17 cellular contexts compared by ENCODE assay signal in the genomic region with DNA sequence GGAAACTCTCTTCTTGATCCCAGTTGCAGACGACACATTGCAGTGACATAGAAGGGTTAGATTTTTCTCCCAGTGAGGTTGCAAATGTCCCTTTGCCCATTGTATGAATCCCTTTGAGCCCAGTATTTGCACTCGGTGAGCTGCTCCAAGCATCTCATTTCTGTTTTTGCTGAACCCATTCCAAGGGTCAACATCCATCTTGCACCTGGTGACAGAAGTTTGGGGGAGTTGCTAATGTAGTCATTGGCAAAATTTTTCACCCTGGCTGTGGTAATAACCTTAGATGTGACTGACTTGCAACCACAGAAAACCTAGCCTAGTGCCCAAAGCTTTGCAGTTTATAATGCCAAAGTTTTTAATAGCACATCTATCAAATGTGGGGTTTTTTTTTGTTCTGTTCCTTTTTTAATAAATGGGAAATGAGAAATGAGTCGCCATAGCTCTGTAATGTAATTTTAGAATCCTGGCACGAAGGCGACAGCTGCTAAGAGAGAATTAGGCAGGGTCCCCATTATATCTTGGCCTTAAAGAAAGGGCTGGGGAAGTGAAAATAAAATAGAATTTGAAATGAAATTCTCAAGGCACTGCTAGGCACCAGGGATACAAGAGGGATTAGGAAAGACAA.
DNase-seq lines count a peak whose midpoint lies in the region; ATAC-seq and TF ChIP-seq lines count a peak whose summit lies in the region.
"Had no signal": no experiment of that assay in that cellular context is flagged by ENCODE, and none has a peak within 500 bp of the region (broad histone marks: within the 10 kb centered on the region; RNA-seq: fewer than 3 reads in every experiment).

No MANE protein-coding gene starts in this region.

- H4K20me1 ChIP-seq in OCI-LY7 (ENCODE audit: insufficient read depth, low read length), result no peaks in the 10 kb centered on the region
- no peaks in the 10 kb centered on the region for H4K20me1 ChIP-seq in mammary epithelial cell (ENCODE audit: insufficient read depth, low read length)

- DNase-seq in NCI-H1092 (lab: John Stamatoyannopoulos, UW), result peak; percentile 3
- DNase-seq in OCI-LY7 (ENCODE audit: low spot score), result no peak
- no peak for DNase-seq in naive B cell
- no peak for DNase-seq in thoracic aorta (ENCODE audit: low spot score)
- no peak for DNase-seq in HuH-7 (ENCODE audit: low spot score)
- no peak for DNase-seq in mammary epithelial cell
- no peak for DNase-seq in stimulated activated CD4-positive, alpha-beta T cell treated with anti-CD3 and anti-CD28 coated beads, Interleukin-1b, Interleukin-23, amount 100 ng/mL, for 48 hours
- DNase-seq: ACHN; AML-193; Caco-2; CD4-positive, CD25-positive, alpha-beta regulatory T cell; GDM1; GOT3; NCI-H524 treated with DMSO at 0.1 percent for 48 hours; Peyer's patch; SW 1271 had no signal

- H3K27ac ChIP-seq in OCI-LY7 (ENCODE audit: low read depth, low read length, poor library complexity, severe bottlenecking), result no peak overlapping the region
- peak overlapping the region in 1 of 2 donors; percentile 41 for H3K27ac ChIP-seq in thoracic aorta
- no peak overlapping the region for H3K27ac ChIP-seq in mammary epithelial cell (ENCODE audit: insufficient read depth, low read depth, low read length)
- H3K27ac ChIP-seq: Peyer's patch had no signal

- H3K4me3 ChIP-seq in OCI-LY7 (ENCODE audit: low read depth, low read length, poor library complexity, severe bottlenecking) (no peak overlapping the region), thoracic aorta (no peak overlapping the region), mammary epithelial cell (replicated peaks in 1 of 3; ENCODE audit: insufficient read depth in 1 of 3, low read depth in 2 of 3, low read length in 3 of 3) (no peak overlapping the region)
- H3K4me3 ChIP-seq: Peyer's patch had no signal

- no peaks in the 10 kb centered on the region for H3K79me2 ChIP-seq in OCI-LY7 (ENCODE audit: insufficient read depth, low read depth, low read length)
- no peaks in the 10 kb centered on the region for H3K79me2 ChIP-seq in mammary epithelial cell (ENCODE audit: insufficient read depth, low read length)

- H3K27me3 Mint-ChIP-seq in naive B cell, result no peaks in the 10 kb centered on the region
- H3K27me3 Mint-ChIP-seq: CD4-positive, CD25-positive, alpha-beta regulatory T cell had no signal

- peaks cover 23 to 39% (median 35%) of the 10 kb centered on the region in 3 donors for H3K4me1 Mint-ChIP-seq in naive B cell
- H3K4me1 Mint-ChIP-seq: CD4-positive, CD25-positive, alpha-beta regulatory T cell had no signal

- CTCF ChIA-PET in OCI-LY7 (lab: Charles Lee; ENCODE audit: unreplicated experiment), result no interaction called here
- CTCF ChIA-PET in mammary epithelial cell (lab: Charles Lee; ENCODE audit: low non-redundant PET), result no interaction called here

- peak overlapping the region in 5 of 8 donors; percentile 2 to 73 (median 9) for H3K4me3 Mint-ChIP-seq in naive B cell
- H3K4me3 Mint-ChIP-seq: CD4-positive, CD25-positive, alpha-beta regulatory T cell had no signal

- BruUV-seq in OCI-LY7 (replicated peaks; lab: Mats Ljungman, UMichigan) (no TSS peak), mammary epithelial cell (replicated peaks; lab: Mats Ljungman, UMichigan) (no TSS peak)

- H3K27me3 ChIP-seq in thoracic aorta (replicated peaks; ENCODE audit: insufficient read depth) (no peaks in the 10 kb centered on the region), mammary epithelial cell (ENCODE audit: insufficient read depth, low read length) (no peaks in the 10 kb centered on the region)
- H3K27me3 ChIP-seq: Peyer's patch had no signal

- H3K9me3 Mint-ChIP-seq in naive B cell, result peaks cover 6 to 26% (median 15%) of the 10 kb centered on the region in 7 donors

- no peak overlapping the region for H3K9ac ChIP-seq in mammary epithelial cell (ENCODE audit: insufficient read depth, low read length)

- no peak for TF ChIP-seq CTCF in OCI-LY7 (conservative IDR thresholded peaks at IDR 0.05; ENCODE audit: low read length)
- TF ChIP-seq CTCF in thoracic aorta (IDR thresholded peaks at IDR 0.05), result no peak
- no peak for TF ChIP-seq CTCF in mammary epithelial cell (conservative IDR thresholded peaks at IDR 0.05 in 1 of 2, IDR thresholded peaks at IDR 0.05 in 1 of 2; ENCODE audit: extremely low read depth in 1 of 2, insufficient read depth in 1 of 2, low read depth in 1 of 2, low read length in 2 of 2)

- in situ Hi-C loops in mammary epithelial cell (cut with MboI; ENCODE audit: low sequenced_read_pairs in 2 of 2), result no loop called here

- peak overlapping the region in 5 of 6 donors; percentile 0 to 78 (median 63) for H3K27ac Mint-ChIP-seq in naive B cell
- H3K27ac Mint-ChIP-seq: CD4-positive, CD25-positive, alpha-beta regulatory T cell had no signal

- no peaks in the 10 kb centered on the region for H3K9me2 ChIP-seq in OCI-LY7 (ENCODE audit: insufficient read depth, low read length)

- peak in 1 of 2 donors; percentile 36 for ATAC-seq in naive B cell (ENCODE audit: low read depth in 2 of 2)
- ATAC-seq in thoracic aorta (ENCODE audit: insufficient number of reproducible peaks, low FRiP score, low read depth), result peak; percentile 23
- ATAC-seq: Right ventricle myocardium inferior had no signal

- intact Hi-C loops in OCI-LY7 (cut with micrococcal nuclease; ENCODE audit: unreplicated experiment) (loop anchor here (10.0 kb wide), 1 partner anchor 176 kb away; no protein-coding TSS in a partner anchor), mammary epithelial cell (cut with micrococcal nuclease) (no loop called here)

- H3K9me3 ChIP-seq in OCI-LY7 (ENCODE audit: low read length), result no peaks in the 10 kb centered on the region
- no peaks in the 10 kb centered on the region for H3K9me3 ChIP-seq in thoracic aorta
- H3K9me3 ChIP-seq in mammary epithelial cell (replicated peaks; ENCODE audit: insufficient read depth, low read length), result no peaks in the 10 kb centered on the region
- H3K9me3 ChIP-seq: Caco-2, Peyer's patch had no signal

- peak overlapping the region; percentile 22 for H3K4me2 ChIP-seq in OCI-LY7 (ENCODE audit: low read length)
- H3K4me2 ChIP-seq in mammary epithelial cell (ENCODE audit: insufficient read depth, low read depth, low read length), result no peak overlapping the region

- H2AFZ ChIP-seq in OCI-LY7 (ENCODE audit: low read length) (no peak overlapping the region), mammary epithelial cell (ENCODE audit: low read depth, low read length) (no peak overlapping the region)

- POLR2A ChIA-PET in OCI-LY7 (lab: Charles Lee), result no interaction called here

- peaks cover 26 to 36% of the 10 kb centered on the region in 2 donors for H3K36me3 Mint-ChIP-seq in naive B cell
- H3K36me3 Mint-ChIP-seq: CD4-positive, CD25-positive, alpha-beta regulatory T cell had no signal

- 69% methylated on average over 5 of the region's 5 CpGs for WGBS in mammary epithelial cell (ENCODE audit: low coverage, missing lambda C conversion rate)

- H3K36me3 ChIP-seq in OCI-LY7 (ENCODE audit: insufficient read depth, low read length), result no peaks in the 10 kb centered on the region
- H3K36me3 ChIP-seq in thoracic aorta, result no peaks in the 10 kb centered on the region
- no peaks in the 10 kb centered on the region for H3K36me3 ChIP-seq in mammary epithelial cell (ENCODE audit: insufficient read depth, low read length)
- H3K36me3 ChIP-seq: Peyer's patch had no signal

- dilution Hi-C loops in mammary epithelial cell (cut with HindIII; ENCODE audit: low sequenced_read_pairs), result no loop called here

- H3K4me1 ChIP-seq in OCI-LY7 (ENCODE audit: insufficient read depth, low read length, poor library complexity, severe bottlenecking) (peaks cover 19% of the 10 kb centered on the region), thoracic aorta (ENCODE audit: control insufficient read depth in 1 of 2, low read depth in 2 of 2) (peaks cover 2 to 52% of the 10 kb centered on the region in 2 donors), mammary epithelial cell (ENCODE audit: insufficient read depth, low read length) (no peaks in the 10 kb centered on the region)
- H3K4me1 ChIP-seq: Caco-2, Peyer's patch had no signal
